ENCODE assay signal across 16 cellular contexts in the genomic region with DNA sequence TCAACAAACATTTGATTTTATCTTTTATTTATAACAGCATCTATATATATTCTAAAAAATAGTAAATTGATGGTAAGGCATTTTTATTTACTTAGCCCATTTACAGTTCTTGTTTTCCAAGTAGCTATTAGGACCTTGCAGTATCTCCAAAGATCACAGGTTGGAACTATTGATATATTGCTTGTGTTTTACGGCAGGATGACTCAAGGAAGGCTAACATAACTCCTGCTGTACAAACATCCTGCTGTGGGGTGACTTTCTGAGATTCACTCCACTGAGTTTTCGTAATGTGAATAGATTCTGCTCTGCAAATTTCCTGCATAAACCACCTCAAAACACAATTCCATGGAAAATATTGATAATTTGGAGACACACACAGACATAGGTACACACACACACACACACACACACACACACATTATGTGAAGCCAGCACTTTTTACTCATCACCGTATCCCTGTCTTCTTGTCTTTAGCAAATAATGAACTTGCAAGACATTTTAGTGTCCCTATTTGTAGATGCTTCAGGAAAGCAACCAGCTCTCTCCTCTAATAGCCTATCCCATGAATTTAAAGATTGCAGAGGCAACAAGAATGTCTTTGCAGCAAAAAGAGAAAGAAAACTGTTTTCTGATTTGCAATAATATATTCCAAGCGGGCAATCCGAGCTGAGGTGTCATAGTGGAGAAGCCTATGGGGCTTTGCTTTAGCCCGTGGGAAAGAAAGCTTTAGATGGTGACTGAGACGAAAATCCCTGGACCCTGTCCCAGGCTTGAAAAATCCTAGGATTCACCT. TPM values are rescaled to one million over a fixed set of nuclear protein-coding genes. Genes with fewer than 3 reads are reported as not detected.
DNase-seq lines count a peak whose midpoint lies in the region; ATAC-seq and TF ChIP-seq lines count a peak whose summit lies in the region.
"Had no signal": no experiment of that assay in that cellular context is flagged by ENCODE, and none has a peak within 500 bp of the region (broad histone marks: within the 10 kb centered on the region; RNA-seq: fewer than 3 reads in every experiment).

No MANE protein-coding gene starts in this region.

- 35% methylated on average over 7 of the region's 7 CpGs for WGBS in mammary epithelial cell (ENCODE audit: low coverage, missing lambda C conversion rate)
- 93 to 96% methylated on average over 7 of the region's 7 CpGs for WGBS in GM23248 (ENCODE audit: low coverage in 1 of 2, low lambda C conversion rate in 2 of 2, missing lambda C conversion rate in 2 of 2), 2 experiments

- no peaks in the 10 kb centered on the region for H3K36me3 Mint-ChIP-seq in activated CD4-positive, alpha-beta memory T cell treated with anti-CD3 and anti-CD28 coated beads, Interleukin-2, amount 10 ng/mL, durations not matched to agents 7 days and 5 days (ENCODE audit: low read depth)
- H3K36me3 Mint-ChIP-seq: CD4-positive, CD25-positive, alpha-beta regulatory T cell had no signal

- peak; percentile 9 for DNase-seq in DMS153 (lab: John Stamatoyannopoulos, UW)
- DNase-seq in DMS153 treated with DMSO at 0.1 percent for 48 hours (lab: John Stamatoyannopoulos, UW; ENCODE audit: unreplicated experiment): no peak
- no peak for DNase-seq in mammary epithelial cell
- no peak for DNase-seq in left lung
- DNase-seq in upper lobe of right lung: no peak
- DNase-seq in GM23248: no peak
- DNase-seq in left ventricle myocardium inferior: no peak
- no peak for DNase-seq in activated CD4-positive, alpha-beta memory T cell treated with anti-CD3 and anti-CD28 coated beads, Interleukin-2, amount 10 ng/mL, durations not matched to agents 7 days and 5 days
- DNase-seq: activated gamma-delta T cell treated with Interleukin-2 at 50 U/mL for 16 hours; CD4-positive, CD25-positive, alpha-beta regulatory T cell; GF-D8; NCI-H2171 had no signal

- no peak overlapping the region for H3K4me3 Mint-ChIP-seq in activated CD4-positive, alpha-beta memory T cell treated with anti-CD3 and anti-CD28 coated beads, Interleukin-2, amount 10 ng/mL, durations not matched to agents 7 days and 5 days
- H3K4me3 Mint-ChIP-seq: CD4-positive, CD25-positive, alpha-beta regulatory T cell had no signal

- peak overlapping the region in 1 of 3 experiments; percentile 8 for H3K4me3 ChIP-seq in mammary epithelial cell (replicated peaks in 1 of 3; ENCODE audit: insufficient read depth in 1 of 3, low read depth in 2 of 3, low read length in 3 of 3)
- H3K4me3 ChIP-seq in left lung: peak overlapping the region; percentile 14 to 31
- peak overlapping the region; percentile 45 for H3K4me3 ChIP-seq in upper lobe of right lung
- H3K4me3 ChIP-seq in GM23248: no peak overlapping the region
- H3K4me3 ChIP-seq in left ventricle myocardium inferior: no peak overlapping the region
- H3K4me3 ChIP-seq: SK-N-MC had no signal

- H2AFZ ChIP-seq in mammary epithelial cell (ENCODE audit: low read depth, low read length): no peak overlapping the region
- no peak overlapping the region for H2AFZ ChIP-seq in GM23248

- TF ChIP-seq CTCF in mammary epithelial cell (conservative IDR thresholded peaks at IDR 0.05 in 1 of 2, IDR thresholded peaks at IDR 0.05 in 1 of 2; ENCODE audit: extremely low read depth in 1 of 2, insufficient read depth in 1 of 2, low read depth in 1 of 2, low read length in 2 of 2) (no peak), left lung (IDR thresholded peaks at IDR 0.05) (no peak), upper lobe of right lung (IDR thresholded peaks at IDR 0.05) (no peak), left ventricle myocardium inferior (IDR thresholded peaks at IDR 0.05; ENCODE audit: borderline replicate concordance) (no peak)

- H3K4me2 ChIP-seq in mammary epithelial cell (ENCODE audit: insufficient read depth, low read depth, low read length): peak overlapping the region; percentile 51
- no peak overlapping the region for H3K4me2 ChIP-seq in GM23248 (ENCODE audit: unreplicated experiment)

- peaks cover 25% of the 10 kb centered on the region for H3K27me3 Mint-ChIP-seq in activated CD4-positive, alpha-beta memory T cell treated with anti-CD3 and anti-CD28 coated beads, Interleukin-2, amount 10 ng/mL, durations not matched to agents 7 days and 5 days

- ATAC-seq in left lung (peak; percentile 47), upper lobe of right lung (no peak)

- peaks cover 22% of the 10 kb centered on the region for H3K4me1 ChIP-seq in mammary epithelial cell (ENCODE audit: insufficient read depth, low read length)
- H3K4me1 ChIP-seq in left lung: no peaks in the 10 kb centered on the region
- H3K4me1 ChIP-seq in upper lobe of right lung: no peaks in the 10 kb centered on the region
- no peaks in the 10 kb centered on the region for H3K4me1 ChIP-seq in GM23248 (ENCODE audit: insufficient read depth)
- H3K4me1 ChIP-seq in left ventricle myocardium inferior: no peaks in the 10 kb centered on the region
- H3K4me1 ChIP-seq: prostate gland had no signal

- H3K9ac ChIP-seq in mammary epithelial cell (ENCODE audit: insufficient read depth, low read length) (no peak overlapping the region), GM23248 (no peak overlapping the region)

- dilution Hi-C loops in mammary epithelial cell (cut with HindIII; ENCODE audit: low sequenced_read_pairs): no loop called here

- H3F3A ChIP-seq in GM23248 (ENCODE audit: insufficient read depth): no peaks in the 10 kb centered on the region

- H3K9me3 ChIP-seq in mammary epithelial cell (replicated peaks; ENCODE audit: insufficient read depth, low read length): no peaks in the 10 kb centered on the region
- H3K9me3 ChIP-seq in left lung: no peaks in the 10 kb centered on the region
- H3K9me3 ChIP-seq in upper lobe of right lung: no peaks in the 10 kb centered on the region
- no peaks in the 10 kb centered on the region for H3K9me3 ChIP-seq in GM23248 (ENCODE audit: low read depth)
- H3K9me3 ChIP-seq in left ventricle myocardium inferior (replicated peaks): no peaks in the 10 kb centered on the region
- H3K9me3 ChIP-seq: prostate gland had no signal

- H3K4me1 Mint-ChIP-seq in activated CD4-positive, alpha-beta memory T cell treated with anti-CD3 and anti-CD28 coated beads, Interleukin-2, amount 10 ng/mL, durations not matched to agents 7 days and 5 days: no peaks in the 10 kb centered on the region
- H3K4me1 Mint-ChIP-seq: CD4-positive, CD25-positive, alpha-beta regulatory T cell had no signal

- H3K79me2 ChIP-seq in mammary epithelial cell (ENCODE audit: insufficient read depth, low read length): no peaks in the 10 kb centered on the region
- H3K79me2 ChIP-seq in GM23248 (ENCODE audit: insufficient read depth): no peaks in the 10 kb centered on the region

- intact Hi-C loops in mammary epithelial cell (cut with micrococcal nuclease): loop anchor here (2.0 to 5.0 kb wide), 2 partner anchors 62 to 111 kb away; no protein-coding TSS in a partner anchor
- intact Hi-C loops in left lung (cut with DNase I): no loop called here
- intact Hi-C loops in upper lobe of right lung (cut with DNase I): no loop called here
- intact Hi-C loops in left ventricle myocardium inferior (cut with micrococcal nuclease): loop anchor here (10.0 kb wide), 1 partner anchor 111 kb away; no protein-coding TSS in a partner anchor

- CTCF ChIA-PET in mammary epithelial cell (lab: Charles Lee; ENCODE audit: low non-redundant PET): interaction anchor here (0.6 to 0.8 kb wide), 2 partner anchors 136 to 143 kb away, joined by 3 to 4 read pairs; no protein-coding TSS in a partner anchor
- CTCF ChIA-PET in activated CD4-positive, alpha-beta memory T cell treated with anti-CD3 and anti-CD28 coated beads, Interleukin-2, amount 10 ng/mL, durations not matched to agents 7 days and 5 days (lab: Charles Lee): interaction anchor here (1.6 kb wide), 1 partner anchor 34 kb away, joined by 3 read pairs; no protein-coding TSS in a partner anchor

- H3K27me3 ChIP-seq in mammary epithelial cell (ENCODE audit: insufficient read depth, low read length) (no peaks in the 10 kb centered on the region), left lung (no peaks in the 10 kb centered on the region), upper lobe of right lung (no peaks in the 10 kb centered on the region), GM23248 (replicated peaks; ENCODE audit: insufficient read depth) (no peaks in the 10 kb centered on the region), left ventricle myocardium inferior (ENCODE audit: low read depth) (no peaks in the 10 kb centered on the region)

- H4K20me1 ChIP-seq in mammary epithelial cell (ENCODE audit: insufficient read depth, low read length) (no peaks in the 10 kb centered on the region), GM23248 (ENCODE audit: insufficient read depth) (no peaks in the 10 kb centered on the region)

- in situ Hi-C loops in mammary epithelial cell (cut with MboI; ENCODE audit: low sequenced_read_pairs in 2 of 2) (loop anchor here in 1 of 2 donors (10.0 kb wide), 1 partner anchor 111 kb away; no protein-coding TSS in a partner anchor), GM23248 (cut with MboI) (no loop called here)

- no peaks in the 10 kb centered on the region for H3K9me2 ChIP-seq in GM23248 (ENCODE audit: insufficient read depth)

- POLR2A ChIA-PET in activated CD4-positive, alpha-beta memory T cell treated with anti-CD3 and anti-CD28 coated beads, Interleukin-2, amount 10 ng/mL, durations not matched to agents 7 days and 5 days (lab: Charles Lee): no interaction called here

- H3K9me3 Mint-ChIP-seq in activated CD4-positive, alpha-beta memory T cell treated with anti-CD3 and anti-CD28 coated beads, Interleukin-2, amount 10 ng/mL, durations not matched to agents 7 days and 5 days: no peaks in the 10 kb centered on the region
- H3K9me3 Mint-ChIP-seq: CD4-positive, CD25-positive, alpha-beta regulatory T cell had no signal

- H3K27ac ChIP-seq in mammary epithelial cell (ENCODE audit: insufficient read depth, low read depth, low read length) (peak overlapping the region; percentile 35), left lung (peak overlapping the region; percentile 35 to 38), upper lobe of right lung (no peak overlapping the region), GM23248 (no peak overlapping the region), left ventricle myocardium inferior (replicated peaks) (no peak overlapping the region)
- H3K27ac ChIP-seq: prostate gland, SK-N-MC had no signal

- no peak overlapping the region for H3K27ac Mint-ChIP-seq in activated CD4-positive, alpha-beta memory T cell treated with anti-CD3 and anti-CD28 coated beads, Interleukin-2, amount 10 ng/mL, durations not matched to agents 7 days and 5 days

- BruUV-seq in mammary epithelial cell (replicated peaks; lab: Mats Ljungman, UMichigan): no TSS peak

- H3K36me3 ChIP-seq in mammary epithelial cell (ENCODE audit: insufficient read depth, low read length) (no peaks in the 10 kb centered on the region), left lung (no peaks in the 10 kb centered on the region), upper lobe of right lung (no peaks in the 10 kb centered on the region), GM23248 (ENCODE audit: low read depth) (no peaks in the 10 kb centered on the region), left ventricle myocardium inferior (no peaks in the 10 kb centered on the region)
- H3K36me3 ChIP-seq: prostate gland had no signal

RNA-seq across cellular contexts. Expression of gene AGR2, which starts 0.7 kb away (rescaled TPM):
- 1 to 10 TPM; 1.0 to 1.9 TPM for total RNA-seq in mammary epithelial cell
- polyA plus RNA-seq in mammary epithelial cell: 8.7 TPM
- polyA minus RNA-seq in mammary epithelial cell: not detected
- total RNA-seq in left lung: 100 to 1,000 TPM; 182 to 376 TPM
- total RNA-seq in upper lobe of right lung: 66.3 TPM
- not detected in 2 replicates for total RNA-seq in GM23248 (2014; rRNA removed; shearing (Covaris generic))
- polyA plus RNA-seq in GM23248 (2016; fragmentation: Nextera tagmentation; extraction: Ambion mirVana): not detected in 2 replicates
- total RNA-seq in left ventricle myocardium inferior: not detected
- not detected for total RNA-seq in activated CD4-positive, alpha-beta memory T cell treated with anti-CD3 and anti-CD28 coated beads, Interleukin-2, amount 10 ng/mL, durations not matched to agents 7 days and 5 days
- total RNA-seq: A172; CD4-positive, CD25-positive, alpha-beta regulatory T cell; mononuclear cell had no signal
- polyA plus RNA-seq: CD4-positive, CD25-positive, alpha-beta regulatory T cell had no signal

RNA-seq across cellular contexts. Expression of gene TSPAN13, which starts 50.5 kb away (rescaled TPM):
- total RNA-seq in mammary epithelial cell (10 to 100 TPM; 15.3 to 15.7 TPM), left lung (100 to 1,000 TPM; 121 to 266 TPM), upper lobe of right lung (185 TPM), left ventricle myocardium inferior (13.7 TPM)
- polyA plus RNA-seq in mammary epithelial cell (10.7 TPM), GM23248 (2016; fragmentation: Nextera tagmentation; extraction: Ambion mirVana) (9.0 and 10.2 TPM in 2 replicates)
- polyA minus RNA-seq in mammary epithelial cell: 26.3 TPM
- 4.2 and 6.2 TPM in 2 replicates for total RNA-seq in GM23248 (2014; rRNA removed; shearing (Covaris generic))
- total RNA-seq in activated CD4-positive, alpha-beta memory T cell treated with anti-CD3 and anti-CD28 coated beads, Interleukin-2, amount 10 ng/mL, durations not matched to agents 7 days and 5 days: under 1 TPM; 0.40 to 0.48 TPM

Comparison
In these comparisons a context has a peak if more than half of its experiments do, and no peak if none do; other contexts are left out.
1. H3K27ac ChIP-seq: peak in mammary epithelial cell (single experiment) and left lung (2 of 2); none in upper lobe of right lung (single experiment), GM23248 (single experiment) and left ventricle myocardium inferior (single experiment).
2. H3K4me3 ChIP-seq: peak in left lung (2 of 2) and upper lobe of right lung (single experiment); none in GM23248 (single experiment) and left ventricle myocardium inferior (single experiment).
3. RNA of gene AGR2, which starts 0.7 kb away (total RNA-seq): 182 to 376 TPM in left lung and 66.3 TPM in upper lobe of right lung (single experiment); 1.0 to 1.9 TPM in mammary epithelial cell, not detected in left ventricle myocardium inferior (single experiment), not detected in GM23248 and not detected in activated CD4-positive, alpha-beta memory T cell treated with anti-CD3 and anti-CD28 coated beads, Interleukin-2, amount 10 ng/mL, durations not matched to agents 7 days and 5 days; every median in the first group is over 10 times any median in the second.
4. intact Hi-C loops: an anchor here in mammary epithelial cell (2.0 to 5.0 kb wide) and left ventricle myocardium inferior (10.0 kb wide); none called in left lung and upper lobe of right lung.